In genomic region chr16:51040637-51041036, GRCh38 we compare ENCODE assay signal across 9 cellular contexts.
"Had no signal": no experiment of that assay in that cellular context is flagged by ENCODE, and none has a peak within 500 bp of the region (broad histone marks: within the 10 kb centered on the region; RNA-seq: fewer than 3 reads in every experiment).

No MANE protein-coding gene starts in this region.

- FAIRE-seq: H1, H54, HTR-8/SVneo had no signal

- DNase-seq: H9, HCEC 1CT, HFFc6, KBM-7 had no signal

- H3K4me3 ChIP-seq: GM23338 had no signal

- H2AFZ ChIP-seq: GM23338 had no signal

- H3K27ac ChIP-seq: HL-60 had no signal

- H3K4me2 ChIP-seq: GM23338 had no signal
